Comparison of ENCODE assay signal across 14 cellular contexts in genomic region chr5:140718266-140718592, GRCh38. TPM values are rescaled to one million over a fixed set of nuclear protein-coding genes. Genes with fewer than 3 reads are reported as not detected.
DNase-seq lines count a peak whose midpoint lies in the region; ATAC-seq, FAIRE-seq and TF ChIP-seq lines count a peak whose summit lies in the region.
"Had no signal": no experiment of that assay in that cellular context is flagged by ENCODE, and none has a peak within 500 bp of the region (broad histone marks: within the 10 kb centered on the region; RNA-seq: fewer than 3 reads in every experiment).

No MANE protein-coding gene starts in this region.

- H2AFZ ChIP-seq in HepG2 (ENCODE audit: low read length) (peak overlapping the region; percentile 59), hepatocyte (no peak overlapping the region)

- POLR2A ChIA-PET in HepG2 (lab: Yijun Ruan, JAX) = interaction anchor here (0.6 to 2.9 kb wide), 13 partner anchors 7 to 317 kb away, joined by 3 to 21 read pairs (median 8); partner anchors contain the start of genes ANKHD1, APBB3, HARS1 and HARS2

- TF ChIP-seq EP300 in HepG2 (IDR thresholded peaks at IDR 0.05; ENCODE audit: low read depth in 2 of 2, low read length in 2 of 2) = no peak
- no peak for TF ChIP-seq EP300 in HepG2 (CRISPR knock-in tag; IDR thresholded peaks at IDR 0.05; ENCODE audit: borderline replicate concordance)

- BruUV-seq in HepG2 (replicated peaks; lab: Mats Ljungman, UMichigan) = TSS peak; percentile 99

- no peaks in the 10 kb centered on the region for H3K79me2 ChIP-seq in HepG2 (ENCODE audit: insufficient read depth, low read length)
- no peaks in the 10 kb centered on the region for H3K79me2 ChIP-seq in hepatocyte

- peak; percentile 2; the same call in 2 of the 3 replicates for ATAC-seq in HepG2
- no peak for ATAC-seq in right lobe of liver

- H3K4me1 ChIP-seq in HepG2 (ENCODE audit: insufficient read depth, low read length) (peaks cover 16% of the 10 kb centered on the region), right lobe of liver (no peaks in the 10 kb centered on the region), hepatocyte (ENCODE audit: insufficient read depth) (no peaks in the 10 kb centered on the region), thyroid gland (no peaks in the 10 kb centered on the region)
- H3K4me1 ChIP-seq: lower lobe of right lung had no signal

- no peaks in the 10 kb centered on the region for H4K20me1 ChIP-seq in HepG2 (ENCODE audit: insufficient read depth, low read length)
- no peaks in the 10 kb centered on the region for H4K20me1 ChIP-seq in hepatocyte (ENCODE audit: insufficient read depth, poor library complexity, severe bottlenecking)

- in situ Hi-C loops in HepG2 (cut with HindIII; ENCODE audit: extremely low pct_ligation_motif_present, low pct_unique_long_range_greater_than_20kb) = no loop called here

- TF ChIP-seq RAD21 in HepG2 (CRISPR knock-in tag; IDR thresholded peaks at IDR 0.05) = no peak

- WGBS in HepG2 (ENCODE audit: low lambda C conversion rate) = 59% methylated on average over 7 of the region's 7 CpGs
- WGBS in right lobe of liver (ENCODE audit: insufficient coverage, low coverage, low lambda C conversion rate, missing lambda C conversion rate) = 74% methylated on average over 7 of the region's 7 CpGs
- WGBS in hepatocyte (ENCODE audit: low lambda C conversion rate, missing lambda C conversion rate) = 55% methylated on average over 7 of the region's 7 CpGs
- WGBS in thyroid gland, 2 donors = 71 to 81% methylated on average over 7 of the region's 7 CpGs

- CTCF ChIA-PET in HepG2 (lab: Yijun Ruan, JAX; ENCODE audit: low intra/inter-chr PET ratio, low total read pairs) = no interaction called here

- intact Hi-C loops in HepG2 (cut with micrococcal nuclease; ENCODE audit: unreplicated experiment) = loop anchor here (2.0 to 10.0 kb wide), 6 partner anchors 27 to 543 kb away; partner anchors contain the start of genes ANKHD1, CYSTM1, HARS1 and HARS2
- intact Hi-C loops in right lobe of liver (cut with DNase I) = loop anchor here in 1 of 2 donors (10.0 kb wide), 1 partner anchor 353 kb away; the partner anchor contains the start of gene SLC4A9
- intact Hi-C loops in thyroid gland (cut with DNase I) = loop anchor here (5.0 kb wide), 1 partner anchor 346 kb away; no protein-coding TSS in a partner anchor

- FAIRE-seq in HepG2 (lab: Jason Lieb, UNC) = no peak
- FAIRE-seq: small intestine had no signal

- no peaks in the 10 kb centered on the region for H3K9me3 ChIP-seq in HepG2 (ENCODE audit: low read length)
- H3K9me3 ChIP-seq in right lobe of liver = no peaks in the 10 kb centered on the region
- H3K9me3 ChIP-seq in hepatocyte (ENCODE audit: low read depth) = no peaks in the 10 kb centered on the region
- no peaks in the 10 kb centered on the region for H3K9me3 ChIP-seq in thyroid gland
- H3K9me3 ChIP-seq: lower lobe of right lung, neutrophil had no signal

- DNase-seq in HepG2 (ENCODE audit: low spot score) (no peak), right lobe of liver (no peak), hepatocyte (ENCODE audit: low spot score) (no peak), amniotic stem cell (lab: John Stamatoyannopoulos, UW) (no peak), NCI-H526 treated with DMSO at 0.1 percent for 48 hours (lab: John Stamatoyannopoulos, UW) (no peak), thyroid gland (no peak), NCI-H2196 treated with DMSO at 0.1 percent for 48 hours (lab: John Stamatoyannopoulos, UW; ENCODE audit: unreplicated experiment) (no peak)
- DNase-seq: activated CD4-positive, alpha-beta T cell treated with anti-CD3 and anti-CD28 coated beads for 1 hour; activated T-cell treated with anti-CD3 and anti-CD28 coated beads for 4 hours; dorsolateral prefrontal cortex; lower lobe of right lung had no signal

- no peak; a peak in 1 of 4 replicates for TF ChIP-seq POLR2A in HepG2 (IDR thresholded peaks at IDR 0.05; ENCODE audit: insufficient read depth in 1 of 2, low read depth in 2 of 2, low read length in 2 of 2)
- no peak for TF ChIP-seq POLR2A in right lobe of liver (IDR thresholded peaks at IDR 0.05)
- TF ChIP-seq POLR2A in thyroid gland (IDR thresholded peaks at IDR 0.05) = no peak

- TF ChIP-seq CTCF in HepG2 (CRISPR knock-in tag; IDR thresholded peaks at IDR 0.05) = no peak
- no peak for TF ChIP-seq CTCF in right lobe of liver (IDR thresholded peaks at IDR 0.05)
- TF ChIP-seq CTCF in WI38 (IDR thresholded peaks at IDR 0.05; ENCODE audit: low read depth, low read length) = no peak
- TF ChIP-seq CTCF in hepatocyte (IDR thresholded peaks at IDR 0.05; ENCODE audit: poor library complexity) = no peak
- TF ChIP-seq CTCF in thyroid gland (IDR thresholded peaks at IDR 0.05) = no peak

- H3K9ac ChIP-seq in HepG2 (ENCODE audit: insufficient read depth, low read depth, low read length) = peak overlapping the region; percentile 57

- H3K4me2 ChIP-seq in HepG2 (ENCODE audit: low read depth, low read length) (peak overlapping the region; percentile 61), hepatocyte (peak overlapping the region; percentile 61)

- H3K4me3 ChIP-seq in HepG2 (replicated peaks in 1 of 3; ENCODE audit: insufficient read depth in 1 of 3, low read depth in 2 of 3, low read length in 3 of 3) = peak overlapping the region; percentile 23 to 64 (median 60); a peak in 5 of 6 replicates
- H3K4me3 ChIP-seq in right lobe of liver = no peak overlapping the region
- H3K4me3 ChIP-seq in WI38 (ENCODE audit: low read depth, low read length) = 0 out of 2 replicates have a peak overlapping the region, but pooled peaks have one; percentile 8
- no peak overlapping the region for H3K4me3 ChIP-seq in hepatocyte
- no peak overlapping the region for H3K4me3 ChIP-seq in thyroid gland (replicated peaks in 1 of 3)
- H3K4me3 ChIP-seq: dorsolateral prefrontal cortex, lower lobe of right lung had no signal

- no peaks in the 10 kb centered on the region for H3K9me2 ChIP-seq in hepatocyte (replicated peaks; ENCODE audit: insufficient read depth)

- H3K27ac ChIP-seq in HepG2 (ENCODE audit: extremely low read length, insufficient read depth, low read length) = peak overlapping the region; percentile 79
- no peak overlapping the region for H3K27ac ChIP-seq in right lobe of liver
- peak overlapping the region; percentile 69 for H3K27ac ChIP-seq in hepatocyte
- no peak overlapping the region for H3K27ac ChIP-seq in thyroid gland
- H3K27ac ChIP-seq: dorsolateral prefrontal cortex, lower lobe of right lung, neutrophil had no signal

- H3K36me3 ChIP-seq in HepG2 (replicated peaks in 1 of 2; ENCODE audit: control insufficient read depth in 1 of 2, insufficient read depth in 2 of 2, low read length in 2 of 2) (no peaks in the 10 kb centered on the region), right lobe of liver (no peaks in the 10 kb centered on the region), hepatocyte (replicated peaks; ENCODE audit: insufficient read depth, low read depth) (no peaks in the 10 kb centered on the region), thyroid gland (no peaks in the 10 kb centered on the region)
- H3K36me3 ChIP-seq: lower lobe of right lung, neutrophil had no signal

- no peaks in the 10 kb centered on the region for H3K27me3 ChIP-seq in HepG2 (ENCODE audit: control insufficient read depth in 1 of 2, insufficient read depth in 2 of 2, low read length in 2 of 2)
- no peaks in the 10 kb centered on the region for H3K27me3 ChIP-seq in right lobe of liver
- H3K27me3 ChIP-seq in hepatocyte = no peaks in the 10 kb centered on the region
- no peaks in the 10 kb centered on the region for H3K27me3 ChIP-seq in thyroid gland
- H3K27me3 ChIP-seq: dorsolateral prefrontal cortex had no signal

RNA-seq across cellular contexts. Expression of gene ZMAT2, which starts 18.0 kb away (rescaled TPM):
- total RNA-seq in HepG2 (2016; rRNA removed; fragmentation: Illumina TruSeq; extraction: Trizol) (92.8 and 141 TPM in 2 replicates), right lobe of liver (10 to 100 TPM; 11.6 to 26.4 (median 18.0) TPM), hepatocyte (37.7 and 40.9 TPM in 2 replicates), thyroid gland (10 to 100 TPM; 35.1 to 46.0 (median 37.5) TPM)
- total RNA-seq in HepG2 (2016; cell fraction: cytosol; rRNA removed; fragmentation: Illumina TruSeq; extraction: Trizol; ENCODE audit: low read depth) = 10.7 and 14.9 TPM in 2 replicates
- 96.7 and 141 TPM in 2 replicates for total RNA-seq in HepG2 (2016; cell fraction: insoluble cytoplasmic fraction; rRNA removed; fragmentation: Illumina TruSeq; extraction: Trizol)
- 28.5 and 32.2 TPM in 2 replicates for total RNA-seq in HepG2 (2016; cell fraction: membrane; rRNA removed; fragmentation: Illumina TruSeq; extraction: Trizol)
- 35.3 and 39.3 TPM in 2 replicates for total RNA-seq in HepG2 (2016; cell fraction: nucleus; rRNA removed; fragmentation: Illumina TruSeq; extraction: Trizol)
- polyA plus RNA-seq in HepG2 (2011; rRNA removed) (25.2 and 35.4 TPM in 2 replicates), hepatocyte (29.5 and 47.6 TPM in 2 replicates)
- 17.2 and 23.5 TPM in 2 replicates for polyA plus RNA-seq in HepG2 (2011; cell fraction: cytosol; rRNA removed)
- polyA plus RNA-seq in HepG2 (2011; cell fraction: nucleus; rRNA removed) = 10.4 and 17.0 TPM in 2 replicates
- polyA plus RNA-seq in HepG2 (2012) = 49.4 and 69.0 TPM in 2 replicates
- polyA plus RNA-seq in HepG2 (2016; cell fraction: cytosol; fragmentation: Illumina TruSeq; extraction: Trizol; ENCODE audit: low read depth) = 13.7 and 14.3 TPM in 2 replicates
- polyA plus RNA-seq in HepG2 (2016; cell fraction: insoluble cytoplasmic fraction; fragmentation: Illumina TruSeq; extraction: Trizol; ENCODE audit: low read depth) = 181 and 206 TPM in 2 replicates
- polyA plus RNA-seq in HepG2 (2016; cell fraction: membrane; fragmentation: Illumina TruSeq; extraction: Trizol; ENCODE audit: low read depth) = 25.7 and 27.5 TPM in 2 replicates
- polyA plus RNA-seq in HepG2 (2016; cell fraction: nucleus; fragmentation: Illumina TruSeq; extraction: Trizol; ENCODE audit: insufficient read depth, low read depth) = 72.2 and 82.2 TPM in 2 replicates
- 16.0 and 31.9 TPM in 2 replicates for polyA minus RNA-seq in HepG2 (2011; rRNA and poly(A)+ RNA removed; ENCODE audit: low replicate concordance)
- polyA minus RNA-seq in HepG2 (2011; cell fraction: cytosol; rRNA and poly(A)+ RNA removed) = 7.4 and 9.7 TPM in 2 replicates
- polyA minus RNA-seq in HepG2 (2011; cell fraction: nucleus; rRNA and poly(A)+ RNA removed) = 22.8 and 25.5 TPM in 2 replicates

RNA-seq across cellular contexts. Expression of gene HARS2, which starts 27.0 kb away (rescaled TPM):
- total RNA-seq in HepG2 (2016; rRNA removed; fragmentation: Illumina TruSeq; extraction: Trizol) (25.8 and 28.3 TPM in 2 replicates), right lobe of liver (10 to 100 TPM in 4 of 6 experiments, 1 to 10 TPM in 2; 8.5 to 13.9 (median 11.5) TPM), hepatocyte (22.8 and 26.9 TPM in 2 replicates), thyroid gland (10 to 100 TPM; 29.3 to 31.8 (median 30.1) TPM)
- 5.1 and 6.4 TPM in 2 replicates for total RNA-seq in HepG2 (2016; cell fraction: cytosol; rRNA removed; fragmentation: Illumina TruSeq; extraction: Trizol; ENCODE audit: low read depth)
- total RNA-seq in HepG2 (2016; cell fraction: insoluble cytoplasmic fraction; rRNA removed; fragmentation: Illumina TruSeq; extraction: Trizol) = 26.9 and 28.1 TPM in 2 replicates
- 9.4 and 11.0 TPM in 2 replicates for total RNA-seq in HepG2 (2016; cell fraction: membrane; rRNA removed; fragmentation: Illumina TruSeq; extraction: Trizol)
- total RNA-seq in HepG2 (2016; cell fraction: nucleus; rRNA removed; fragmentation: Illumina TruSeq; extraction: Trizol) = 24.3 and 26.6 TPM in 2 replicates
- polyA plus RNA-seq in HepG2 (2011; rRNA removed) (17.6 and 17.9 TPM in 2 replicates), hepatocyte (28.6 and 32.3 TPM in 2 replicates)
- polyA plus RNA-seq in HepG2 (2011; cell fraction: cytosol; rRNA removed) = 11.2 and 13.9 TPM in 2 replicates
- 29.0 and 33.3 TPM in 2 replicates for polyA plus RNA-seq in HepG2 (2011; cell fraction: nucleus; rRNA removed)
- 14.2 and 15.4 TPM in 2 replicates for polyA plus RNA-seq in HepG2 (2012)
- 1.7 and 2.6 TPM in 2 replicates for polyA plus RNA-seq in HepG2 (2016; cell fraction: cytosol; fragmentation: Illumina TruSeq; extraction: Trizol; ENCODE audit: low read depth)
- polyA plus RNA-seq in HepG2 (2016; cell fraction: insoluble cytoplasmic fraction; fragmentation: Illumina TruSeq; extraction: Trizol; ENCODE audit: low read depth) = 21.7 and 22.7 TPM in 2 replicates
- polyA plus RNA-seq in HepG2 (2016; cell fraction: membrane; fragmentation: Illumina TruSeq; extraction: Trizol; ENCODE audit: low read depth) = 4.5 and 5.1 TPM in 2 replicates
- 34.6 and 36.3 TPM in 2 replicates for polyA plus RNA-seq in HepG2 (2016; cell fraction: nucleus; fragmentation: Illumina TruSeq; extraction: Trizol; ENCODE audit: insufficient read depth, low read depth)
- polyA minus RNA-seq in HepG2 (2011; rRNA and poly(A)+ RNA removed; ENCODE audit: low replicate concordance) = 18.1 and 21.0 TPM in 2 replicates
- 8.6 and 10.0 TPM in 2 replicates for polyA minus RNA-seq in HepG2 (2011; cell fraction: cytosol; rRNA and poly(A)+ RNA removed)
- 44.9 and 58.2 TPM in 2 replicates for polyA minus RNA-seq in HepG2 (2011; cell fraction: nucleus; rRNA and poly(A)+ RNA removed)

RNA-seq across cellular contexts. Expression of gene HARS1, which starts 27.1 kb away (rescaled TPM):
- total RNA-seq in HepG2 (2016; rRNA removed; fragmentation: Illumina TruSeq; extraction: Trizol) (66.2 and 78.8 TPM in 2 replicates), right lobe of liver (10 to 100 TPM; 22.8 to 46.6 (median 37.0) TPM), hepatocyte (40.0 and 41.1 TPM in 2 replicates), thyroid gland (10 to 100 TPM; 41.0 to 56.8 (median 48.2) TPM)
- 13.1 and 14.5 TPM in 2 replicates for total RNA-seq in HepG2 (2016; cell fraction: cytosol; rRNA removed; fragmentation: Illumina TruSeq; extraction: Trizol; ENCODE audit: low read depth)
- 70.2 and 81.1 TPM in 2 replicates for total RNA-seq in HepG2 (2016; cell fraction: insoluble cytoplasmic fraction; rRNA removed; fragmentation: Illumina TruSeq; extraction: Trizol)
- 20.9 and 21.9 TPM in 2 replicates for total RNA-seq in HepG2 (2016; cell fraction: membrane; rRNA removed; fragmentation: Illumina TruSeq; extraction: Trizol)
- 45.1 and 48.6 TPM in 2 replicates for total RNA-seq in HepG2 (2016; cell fraction: nucleus; rRNA removed; fragmentation: Illumina TruSeq; extraction: Trizol)
- polyA plus RNA-seq in HepG2 (2011; rRNA removed) (36.9 and 37.2 TPM in 2 replicates), hepatocyte (56.6 and 58.8 TPM in 2 replicates)
- polyA plus RNA-seq in HepG2 (2011; cell fraction: cytosol; rRNA removed) = 33.8 and 44.9 TPM in 2 replicates
- polyA plus RNA-seq in HepG2 (2011; cell fraction: nucleus; rRNA removed) = 45.2 and 53.9 TPM in 2 replicates
- polyA plus RNA-seq in HepG2 (2012) = 36.0 and 36.8 TPM in 2 replicates
- polyA plus RNA-seq in HepG2 (2016; cell fraction: cytosol; fragmentation: Illumina TruSeq; extraction: Trizol; ENCODE audit: low read depth) = 7.2 and 8.5 TPM in 2 replicates
- polyA plus RNA-seq in HepG2 (2016; cell fraction: insoluble cytoplasmic fraction; fragmentation: Illumina TruSeq; extraction: Trizol; ENCODE audit: low read depth) = 86.5 and 89.9 TPM in 2 replicates
- 13.6 and 14.8 TPM in 2 replicates for polyA plus RNA-seq in HepG2 (2016; cell fraction: membrane; fragmentation: Illumina TruSeq; extraction: Trizol; ENCODE audit: low read depth)
- polyA plus RNA-seq in HepG2 (2016; cell fraction: nucleus; fragmentation: Illumina TruSeq; extraction: Trizol; ENCODE audit: insufficient read depth, low read depth) = 117 and 121 TPM in 2 replicates
- polyA minus RNA-seq in HepG2 (2011; rRNA and poly(A)+ RNA removed; ENCODE audit: low replicate concordance) = 23.8 and 62.7 TPM in 2 replicates
- 19.5 and 25.5 TPM in 2 replicates for polyA minus RNA-seq in HepG2 (2011; cell fraction: cytosol; rRNA and poly(A)+ RNA removed)
- 42.5 and 53.8 TPM in 2 replicates for polyA minus RNA-seq in HepG2 (2011; cell fraction: nucleus; rRNA and poly(A)+ RNA removed)

RNA-seq across cellular contexts. Expression of gene DND1, which starts 44.9 kb away (rescaled TPM):
- total RNA-seq in HepG2 (2016; rRNA removed; fragmentation: Illumina TruSeq; extraction: Trizol) (0.17 and 0.55 TPM in 2 replicates), right lobe of liver (1 to 10 TPM in 1 of 6 experiments, under 1 TPM in 5; 0.27 to 1.4 (median 0.69) TPM), hepatocyte (0.36 and 1.3 TPM in 2 replicates), thyroid gland (1 to 10 TPM in 2 of 4 donors, not detected in 2; 1.3 to 2.0 TPM)
- total RNA-seq in HepG2 (2016; cell fraction: cytosol; rRNA removed; fragmentation: Illumina TruSeq; extraction: Trizol; ENCODE audit: low read depth) = not detected in 2 replicates
- total RNA-seq in HepG2 (2016; cell fraction: insoluble cytoplasmic fraction; rRNA removed; fragmentation: Illumina TruSeq; extraction: Trizol) = 0.63 TPM in 1 of 2 replicates, not detected in the other
- total RNA-seq in HepG2 (2016; cell fraction: membrane; rRNA removed; fragmentation: Illumina TruSeq; extraction: Trizol) = 0.15 and 0.21 TPM in 2 replicates
- 0.93 and 1.1 TPM in 2 replicates for total RNA-seq in HepG2 (2016; cell fraction: nucleus; rRNA removed; fragmentation: Illumina TruSeq; extraction: Trizol)
- polyA plus RNA-seq in HepG2 (2011; rRNA removed) (0.48 and 1.3 TPM in 2 replicates), hepatocyte (0.52 and 0.85 TPM in 2 replicates)
- 0.28 and 0.52 TPM in 2 replicates for polyA plus RNA-seq in HepG2 (2011; cell fraction: cytosol; rRNA removed)
- polyA plus RNA-seq in HepG2 (2011; cell fraction: nucleus; rRNA removed) = 8.9 and 9.8 TPM in 2 replicates
- not detected in 2 replicates for polyA plus RNA-seq in HepG2 (2012)
- 0.07 TPM in 1 of 2 replicates, not detected in the other for polyA plus RNA-seq in HepG2 (2016; cell fraction: cytosol; fragmentation: Illumina TruSeq; extraction: Trizol; ENCODE audit: low read depth)
- polyA plus RNA-seq in HepG2 (2016; cell fraction: insoluble cytoplasmic fraction; fragmentation: Illumina TruSeq; extraction: Trizol; ENCODE audit: low read depth) = 0.15 TPM in 1 of 2 replicates, not detected in the other
- polyA plus RNA-seq in HepG2 (2016; cell fraction: membrane; fragmentation: Illumina TruSeq; extraction: Trizol; ENCODE audit: low read depth) = 0.23 TPM in 2 replicates
- polyA plus RNA-seq in HepG2 (2016; cell fraction: nucleus; fragmentation: Illumina TruSeq; extraction: Trizol; ENCODE audit: insufficient read depth, low read depth) = 2.8 and 3.7 TPM in 2 replicates
- polyA minus RNA-seq in HepG2 (2011; rRNA and poly(A)+ RNA removed; ENCODE audit: low replicate concordance) = 0.88 and 1.3 TPM in 2 replicates
- polyA minus RNA-seq in HepG2 (2011; cell fraction: cytosol; rRNA and poly(A)+ RNA removed) = not detected in 2 replicates
- polyA minus RNA-seq in HepG2 (2011; cell fraction: nucleus; rRNA and poly(A)+ RNA removed) = 1.2 and 1.4 TPM in 2 replicates

RNA-seq across cellular contexts. Expression of gene WDR55, which starts 53.5 kb away (rescaled TPM):
- total RNA-seq in HepG2 (2016; rRNA removed; fragmentation: Illumina TruSeq; extraction: Trizol) = 18.2 and 18.5 TPM in 2 replicates
- 1.8 and 2.8 TPM in 2 replicates for total RNA-seq in HepG2 (2016; cell fraction: cytosol; rRNA removed; fragmentation: Illumina TruSeq; extraction: Trizol; ENCODE audit: low read depth)
- 17.1 and 17.6 TPM in 2 replicates for total RNA-seq in HepG2 (2016; cell fraction: insoluble cytoplasmic fraction; rRNA removed; fragmentation: Illumina TruSeq; extraction: Trizol)
- total RNA-seq in HepG2 (2016; cell fraction: membrane; rRNA removed; fragmentation: Illumina TruSeq; extraction: Trizol) = 8.8 TPM in 2 replicates
- 16.0 and 18.3 TPM in 2 replicates for total RNA-seq in HepG2 (2016; cell fraction: nucleus; rRNA removed; fragmentation: Illumina TruSeq; extraction: Trizol)
- polyA plus RNA-seq in HepG2 (2011; rRNA removed) = 17.7 and 23.4 TPM in 2 replicates
- 15.6 and 19.1 TPM in 2 replicates for polyA plus RNA-seq in HepG2 (2011; cell fraction: cytosol; rRNA removed)
- polyA plus RNA-seq in HepG2 (2011; cell fraction: nucleus; rRNA removed) = 55.5 and 55.6 TPM in 2 replicates
- 13.9 and 15.2 TPM in 2 replicates for polyA plus RNA-seq in HepG2 (2012)
- 1.9 and 2.1 TPM in 2 replicates for polyA plus RNA-seq in HepG2 (2016; cell fraction: cytosol; fragmentation: Illumina TruSeq; extraction: Trizol; ENCODE audit: low read depth)
- 15.5 and 17.3 TPM in 2 replicates for polyA plus RNA-seq in HepG2 (2016; cell fraction: insoluble cytoplasmic fraction; fragmentation: Illumina TruSeq; extraction: Trizol; ENCODE audit: low read depth)
- 5.0 and 5.9 TPM in 2 replicates for polyA plus RNA-seq in HepG2 (2016; cell fraction: membrane; fragmentation: Illumina TruSeq; extraction: Trizol; ENCODE audit: low read depth)
- 50.1 and 52.2 TPM in 2 replicates for polyA plus RNA-seq in HepG2 (2016; cell fraction: nucleus; fragmentation: Illumina TruSeq; extraction: Trizol; ENCODE audit: insufficient read depth, low read depth)
- polyA minus RNA-seq in HepG2 (2011; rRNA and poly(A)+ RNA removed; ENCODE audit: low replicate concordance) = 24.4 and 41.7 TPM in 2 replicates
- polyA minus RNA-seq in HepG2 (2011; cell fraction: cytosol; rRNA and poly(A)+ RNA removed) = 14.0 and 14.3 TPM in 2 replicates
- polyA minus RNA-seq in HepG2 (2011; cell fraction: nucleus; rRNA and poly(A)+ RNA removed) = 19.7 and 20.5 TPM in 2 replicates
- 10 to 100 TPM; 13.3 to 18.4 (median 15.0) TPM for total RNA-seq in right lobe of liver
- total RNA-seq in hepatocyte = 21.2 and 21.4 TPM in 2 replicates
- 23.0 and 25.6 TPM in 2 replicates for polyA plus RNA-seq in hepatocyte
- total RNA-seq in thyroid gland = 10 to 100 TPM; 19.5 to 23.8 (median 20.7) TPM

Comparison
In these comparisons a context has a peak if more than half of its experiments do, and no peak if none do; other contexts are left out.
1. H3K27ac ChIP-seq: peak in HepG2 (single experiment) and hepatocyte (single experiment); none in right lobe of liver (0 of 3) and thyroid gland (0 of 3).
2. H3K4me3 ChIP-seq: peak in HepG2 (3 of 3) and WI38 (single experiment); none in right lobe of liver (0 of 3), hepatocyte (single experiment) and thyroid gland (0 of 3).